1 cellular context compared by ENCODE assay signal in the genomic region with DNA sequence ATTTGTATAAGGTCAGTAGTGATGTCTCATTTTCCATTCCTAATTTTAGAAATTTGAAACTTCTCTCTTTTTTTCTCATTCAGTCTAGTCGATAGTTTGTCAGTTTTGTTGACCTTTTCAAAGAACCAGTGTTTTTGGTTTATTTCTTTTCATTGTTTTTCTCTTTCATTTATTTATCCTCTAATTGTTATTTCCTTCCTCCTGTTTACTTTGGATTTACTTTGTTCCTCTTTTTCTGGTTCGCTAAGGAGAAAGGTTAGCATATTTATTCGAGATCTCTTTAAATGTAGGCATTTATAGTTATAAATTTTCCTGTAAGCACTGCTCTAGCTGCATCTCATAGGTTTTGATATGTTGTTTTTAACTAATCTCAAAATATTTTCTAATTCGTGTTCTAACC.
TF ChIP-seq lines count a peak whose summit lies in the region.

No MANE protein-coding gene starts in this region.

TF ChIP-seq in K562, 482 proteins besides CTCF, POLR2A, EP300 and RAD21 (continued from another document):
- TF ChIP-seq RBM14 (IDR thresholded peaks at IDR 0.05; ENCODE audit: borderline replicate concordance, insufficient read depth, low read depth, low read length) (no peak), TRIM24 (IDR thresholded peaks at IDR 0.05) (peak in 1 of 2 experiments; percentile 15; a peak in 1 of 4 replicates), SP2 (IDR thresholded peaks at IDR 0.05; ENCODE audit: extremely low read depth, low read depth, low read length, poor library complexity, severe bottlenecking) (no peak), SMARCE1 (IDR thresholded peaks at IDR 0.05) (peak; percentile 36; the same call in 1 of the 2 replicates), SMARCC2 (IDR thresholded peaks at IDR 0.05; ENCODE audit: low read depth) (peak; percentile 49; the same call in 1 of the 2 replicates), FOXJ3 (CRISPR knock-in tag; IDR thresholded peaks at IDR 0.05) (no peak), SRSF3 (IDR thresholded peaks at IDR 0.05; ENCODE audit: insufficient read depth, low read length) (no peak), SREBF1 (IDR thresholded peaks at IDR 0.05; ENCODE audit: borderline replicate concordance, low read depth, low read length) (no peak), ZNF316 (IDR thresholded peaks at IDR 0.05) (0 out of 2 replicates have a peak, but pooled peaks have one; percentile 1), KLF16 (IDR thresholded peaks at IDR 0.05) (no peak), COPS2 (conservative IDR thresholded peaks at IDR 0.05) (no peak), GATA2 (CRISPR knock-in tag; IDR thresholded peaks at IDR 0.05) (no peak)
- TF ChIP-seq, protein P1, sequence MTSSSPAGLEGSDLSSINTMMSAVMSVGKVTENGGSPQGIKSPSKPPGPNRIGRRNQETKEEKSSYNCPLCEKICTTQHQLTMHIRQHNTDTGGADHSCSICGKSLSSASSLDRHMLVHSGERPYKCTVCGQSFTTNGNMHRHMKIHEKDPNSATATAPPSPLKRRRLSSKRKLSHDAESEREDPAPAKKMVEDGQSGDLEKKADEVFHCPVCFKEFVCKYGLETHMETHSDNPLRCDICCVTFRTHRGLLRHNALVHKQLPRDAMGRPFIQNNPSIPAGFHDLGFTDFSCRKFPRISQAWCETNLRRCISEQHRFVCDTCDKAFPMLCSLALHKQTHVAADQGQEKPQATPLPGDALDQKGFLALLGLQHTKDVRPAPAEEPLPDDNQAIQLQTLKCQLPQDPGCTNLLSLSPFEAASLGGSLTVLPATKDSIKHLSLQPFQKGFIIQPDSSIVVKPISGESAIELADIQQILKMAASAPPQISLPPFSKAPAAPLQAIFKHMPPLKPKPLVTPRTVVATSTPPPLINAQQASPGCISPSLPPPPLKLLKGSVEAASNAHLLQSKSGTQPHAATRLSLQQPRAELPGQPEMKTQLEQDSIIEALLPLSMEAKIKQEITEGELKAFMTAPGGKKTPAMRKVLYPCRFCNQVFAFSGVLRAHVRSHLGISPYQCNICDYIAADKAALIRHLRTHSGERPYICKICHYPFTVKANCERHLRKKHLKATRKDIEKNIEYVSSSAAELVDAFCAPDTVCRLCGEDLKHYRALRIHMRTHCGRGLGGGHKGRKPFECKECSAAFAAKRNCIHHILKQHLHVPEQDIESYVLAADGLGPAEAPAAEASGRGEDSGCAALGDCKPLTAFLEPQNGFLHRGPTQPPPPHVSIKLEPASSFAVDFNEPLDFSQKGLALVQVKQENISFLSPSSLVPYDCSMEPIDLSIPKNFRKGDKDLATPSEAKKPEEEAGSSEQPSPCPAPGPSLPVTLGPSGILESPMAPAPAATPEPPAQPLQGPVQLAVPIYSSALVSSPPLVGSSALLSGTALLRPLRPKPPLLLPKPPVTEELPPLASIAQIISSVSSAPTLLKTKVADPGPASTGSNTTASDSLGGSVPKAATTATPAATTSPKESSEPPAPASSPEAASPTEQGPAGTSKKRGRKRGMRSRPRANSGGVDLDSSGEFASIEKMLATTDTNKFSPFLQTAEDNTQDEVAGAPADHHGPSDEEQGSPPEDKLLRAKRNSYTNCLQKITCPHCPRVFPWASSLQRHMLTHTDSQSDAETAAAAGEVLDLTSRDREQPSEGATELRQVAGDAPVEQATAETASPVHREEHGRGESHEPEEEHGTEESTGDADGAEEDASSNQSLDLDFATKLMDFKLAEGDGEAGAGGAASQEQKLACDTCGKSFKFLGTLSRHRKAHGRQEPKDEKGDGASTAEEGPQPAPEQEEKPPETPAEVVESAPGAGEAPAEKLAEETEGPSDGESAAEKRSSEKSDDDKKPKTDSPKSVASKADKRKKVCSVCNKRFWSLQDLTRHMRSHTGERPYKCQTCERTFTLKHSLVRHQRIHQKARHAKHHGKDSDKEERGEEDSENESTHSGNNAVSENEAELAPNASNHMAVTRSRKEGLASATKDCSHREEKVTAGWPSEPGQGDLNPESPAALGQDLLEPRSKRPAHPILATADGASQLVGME (CRISPR knock-in tag; IDR thresholded peaks at IDR 0.05): no peak
